ENCODE assay signal across 1 cellular context in the genomic region with DNA sequence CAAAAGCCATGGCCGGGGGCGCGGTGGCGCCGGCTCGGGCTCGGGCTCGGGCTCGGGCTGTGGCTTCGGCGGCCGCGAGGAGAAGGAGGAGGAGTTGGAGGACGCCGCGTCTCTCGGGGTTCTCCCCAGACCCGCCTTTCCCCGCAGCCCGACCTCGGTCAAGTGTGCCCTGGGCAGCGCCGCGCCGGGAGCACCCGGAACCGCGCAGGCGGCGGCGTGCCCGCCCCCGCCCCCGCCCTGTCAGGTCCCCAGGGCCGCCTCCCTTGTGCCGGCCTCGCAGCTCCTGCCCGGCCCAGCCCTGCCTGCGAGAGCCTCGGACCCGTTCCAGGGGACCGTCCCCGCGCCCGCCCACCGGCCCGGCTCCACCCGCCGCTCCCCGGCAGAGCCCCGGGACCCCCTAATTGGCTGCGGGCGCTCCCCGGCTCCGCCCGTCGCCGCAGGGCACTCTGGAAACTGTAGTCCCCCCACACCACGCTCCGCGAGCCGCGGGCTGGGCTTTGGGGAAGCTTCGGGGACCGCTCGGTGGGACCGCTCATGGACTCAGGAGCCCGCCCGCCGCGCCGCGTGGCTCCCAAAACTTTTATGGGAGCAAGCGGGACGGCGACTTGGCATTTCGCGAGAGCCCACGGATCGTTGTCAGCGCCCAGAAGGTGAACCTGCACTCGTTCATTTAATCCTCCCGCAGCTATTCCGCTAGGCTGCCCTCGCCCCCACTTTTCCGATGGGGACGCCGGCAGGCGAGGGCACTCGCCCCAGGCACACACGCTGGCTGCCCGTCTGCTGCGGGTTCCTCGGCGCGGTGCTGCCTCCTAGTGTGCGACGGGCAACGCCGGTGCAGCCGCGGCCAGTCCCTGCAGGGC.
TF ChIP-seq lines count a peak whose summit lies in the region.

STK10 (minus strand) TSS at position 192 of the 860 bp plus-strand sequence; CDS start at position 10, 182 bp downstream.

TF ChIP-seq in Ishikawa, 13 proteins besides CTCF, POLR2A, EP300 and RAD21 (continued from another document):
- TF ChIP-seq, protein P1, sequence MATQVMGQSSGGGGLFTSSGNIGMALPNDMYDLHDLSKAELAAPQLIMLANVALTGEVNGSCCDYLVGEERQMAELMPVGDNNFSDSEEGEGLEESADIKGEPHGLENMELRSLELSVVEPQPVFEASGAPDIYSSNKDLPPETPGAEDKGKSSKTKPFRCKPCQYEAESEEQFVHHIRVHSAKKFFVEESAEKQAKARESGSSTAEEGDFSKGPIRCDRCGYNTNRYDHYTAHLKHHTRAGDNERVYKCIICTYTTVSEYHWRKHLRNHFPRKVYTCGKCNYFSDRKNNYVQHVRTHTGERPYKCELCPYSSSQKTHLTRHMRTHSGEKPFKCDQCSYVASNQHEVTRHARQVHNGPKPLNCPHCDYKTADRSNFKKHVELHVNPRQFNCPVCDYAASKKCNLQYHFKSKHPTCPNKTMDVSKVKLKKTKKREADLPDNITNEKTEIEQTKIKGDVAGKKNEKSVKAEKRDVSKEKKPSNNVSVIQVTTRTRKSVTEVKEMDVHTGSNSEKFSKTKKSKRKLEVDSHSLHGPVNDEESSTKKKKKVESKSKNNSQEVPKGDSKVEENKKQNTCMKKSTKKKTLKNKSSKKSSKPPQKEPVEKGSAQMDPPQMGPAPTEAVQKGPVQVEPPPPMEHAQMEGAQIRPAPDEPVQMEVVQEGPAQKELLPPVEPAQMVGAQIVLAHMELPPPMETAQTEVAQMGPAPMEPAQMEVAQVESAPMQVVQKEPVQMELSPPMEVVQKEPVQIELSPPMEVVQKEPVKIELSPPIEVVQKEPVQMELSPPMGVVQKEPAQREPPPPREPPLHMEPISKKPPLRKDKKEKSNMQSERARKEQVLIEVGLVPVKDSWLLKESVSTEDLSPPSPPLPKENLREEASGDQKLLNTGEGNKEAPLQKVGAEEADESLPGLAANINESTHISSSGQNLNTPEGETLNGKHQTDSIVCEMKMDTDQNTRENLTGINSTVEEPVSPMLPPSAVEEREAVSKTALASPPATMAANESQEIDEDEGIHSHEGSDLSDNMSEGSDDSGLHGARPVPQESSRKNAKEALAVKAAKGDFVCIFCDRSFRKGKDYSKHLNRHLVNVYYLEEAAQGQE (IDR thresholded peaks at IDR 0.05; ENCODE audit: low read depth), result no peak
